Comparison of ENCODE assay signal across 8 cellular contexts in genomic region chr7:5424689-5425506, GRCh38. TPM values are rescaled to one million over a fixed set of nuclear protein-coding genes. Genes with fewer than 3 reads are reported as not detected.
A peak's percentile ranks its signal among the peaks of the same experiment; 100 is the strongest.
DNase-seq lines count a peak whose midpoint lies in the region; ATAC-seq and TF ChIP-seq lines count a peak whose summit lies in the region.

No MANE protein-coding gene starts in this region.

- no peak for TF ChIP-seq CTCF in LNCaP clone FGC (IDR thresholded peaks at IDR 0.05; ENCODE audit: control insufficient read depth, extremely low read depth, insufficient read depth)
- TF ChIP-seq CTCF in neutrophil (IDR thresholded peaks at IDR 0.05), result peak; percentile 17

- H3K4me1 ChIP-seq in neutrophil (ENCODE audit: control insufficient read depth in 1 of 2, insufficient read depth in 1 of 2, low read depth in 1 of 2, low read length in 1 of 2), result peaks cover 27 to 44% of the 10 kb centered on the region in 2 experiments

- no peaks in the 10 kb centered on the region for H3K36me3 Mint-ChIP-seq in activated T-cell treated with anti-CD3 and anti-CD28 coated beads, Interleukin-2, amount 50 U/mL, for 24 hours (ENCODE audit: low read depth)

- H3K4me3 ChIP-seq in LNCaP clone FGC (ENCODE audit: low read depth, low read length) (peak overlapping the region; percentile 95), neutrophil (ENCODE audit: low read depth in 1 of 2, low read length in 1 of 2) (peak overlapping the region; percentile 94 to 97)

- H3K4me1 Mint-ChIP-seq in activated T-cell treated with anti-CD3 and anti-CD28 coated beads, Interleukin-2, amount 50 U/mL, for 24 hours (ENCODE audit: low read depth), result peaks cover 46% of the 10 kb centered on the region

- H3K9me3 ChIP-seq in neutrophil, result no peaks in the 10 kb centered on the region

- peak overlapping the region; percentile 96 for H3K27ac ChIP-seq in neutrophil

- peaks cover 80% of the 10 kb centered on the region for H3K27me3 Mint-ChIP-seq in activated T-cell treated with anti-CD3 and anti-CD28 coated beads, Interleukin-2, amount 50 U/mL, for 24 hours

- H3K36me3 ChIP-seq in neutrophil, result peaks cover 5% of the 10 kb centered on the region

- ATAC-seq in GM21825 (IDR thresholded peaks at IDR 0.05; ENCODE audit: unreplicated experiment), result no peak

- no peaks in the 10 kb centered on the region for H3K9me3 Mint-ChIP-seq in activated T-cell treated with anti-CD3 and anti-CD28 coated beads, Interleukin-2, amount 50 U/mL, for 24 hours

- peak; percentile 69 for DNase-seq in Daoy (ENCODE audit: low read depth)
- no peak for DNase-seq in LNCaP clone FGC (ENCODE audit: low read depth)
- DNase-seq in activated T-cell treated with anti-CD3 and anti-CD28 coated beads, Interleukin-2, amount 50 U/mL, for 24 hours, result peak; percentile 38
- peak; percentile 58 for DNase-seq in globus pallidus (ENCODE audit: low spot score)
- DNase-seq in effector CD4-positive, alpha-beta T cell, result no peak
- DNase-seq in SKM-1 treated with dmso at 0.1 percent for 144 hours (lab: John Stamatoyannopoulos, UW; ENCODE audit: unreplicated experiment), result no peak

- peak overlapping the region; percentile 58 for H3K4me3 Mint-ChIP-seq in activated T-cell treated with anti-CD3 and anti-CD28 coated beads, Interleukin-2, amount 50 U/mL, for 24 hours

- H3K27me3 ChIP-seq in neutrophil, result no peaks in the 10 kb centered on the region

- peak overlapping the region; percentile 57 for H3K27ac Mint-ChIP-seq in activated T-cell treated with anti-CD3 and anti-CD28 coated beads, Interleukin-2, amount 50 U/mL, for 24 hours

RNA-seq across cellular contexts. Expression of gene TNRC18, which starts 1.3 kb away (rescaled TPM):
- 17.7 and 31.5 TPM in 2 replicates for total RNA-seq in Daoy (2014; rRNA removed; shearing (Covaris generic))

Comparison
In these comparisons a context has a peak if more than half of its experiments do, and no peak if none do; other contexts are left out.
1. DNase-seq: peak in Daoy (single experiment), activated T-cell treated with anti-CD3 and anti-CD28 coated beads, Interleukin-2, amount 50 U/mL, for 24 hours (single experiment) and globus pallidus (single experiment); none in LNCaP clone FGC (single experiment), effector CD4-positive, alpha-beta T cell (single experiment) and SKM-1 treated with dmso at 0.1 percent for 144 hours (single experiment).